30 cellular contexts compared by ENCODE assay signal in genomic region chr3:53815651-53816050, GRCh38. TPM values are rescaled to one million over a fixed set of nuclear protein-coding genes. Genes with fewer than 3 reads are reported as not detected.
"Had no signal": no experiment of that assay in that cellular context is flagged by ENCODE, and none has a peak within 500 bp of the region (broad histone marks: within the 10 kb centered on the region; RNA-seq: fewer than 3 reads in every experiment).

No MANE protein-coding gene starts in this region.

- H3K27ac Mint-ChIP-seq: activated naive CD4-positive, alpha-beta T cell treated with anti-CD3 and anti-CD28 coated beads, Interleukin-2, amount 10 ng/mL, durations not matched to agents 7 days and 5 days; activated naive CD8-positive, alpha-beta T cell treated with anti-CD3 and anti-CD28 coated beads, Interleukin-2, amount 10 ng/mL, durations not matched to agents 7 days and 5 days; stimulated activated naive CD8-positive, alpha-beta T cell treated with anti-CD3 and anti-CD28 coated beads, Interleukin-15, Interleukin-2, amounts not matched to agents 100 ng/mL and 50 ng/mL, for 24 hours; T-helper 1 cell treated with Interleukin-12 subunit alpha and Interleukin-12 subunit beta and Interleukin-4 antibody, amounts not matched to agents 30 μg/mL and 1 μg/mL, for 36 hours had no signal

- H3K4me1 Mint-ChIP-seq: central memory CD8-positive, alpha-beta T cell; naive thymus-derived CD8-positive, alpha-beta T cell had no signal

- H3K9me3 ChIP-seq: colonic mucosa, heart right ventricle, left lung, lower lobe of right lung, SK-N-SH, thyroid gland, upper lobe of right lung had no signal

- H2AFZ ChIP-seq: parathyroid adenoma had no signal

- H3K27me3 ChIP-seq: colonic mucosa, foreskin keratinocyte, left lung, thyroid gland, upper lobe of right lung had no signal

- H3K27ac ChIP-seq: colonic mucosa, foreskin keratinocyte, heart right ventricle, left lung, lower lobe of right lung, parathyroid adenoma, thyroid gland, upper lobe of right lung, WERI-Rb-1 had no signal

- H3K4me1 ChIP-seq: colonic mucosa, foreskin keratinocyte, heart right ventricle, left lung, lower lobe of right lung, upper lobe of right lung had no signal

- H3K4me2 ChIP-seq: SK-N-SH had no signal

- H3K36me3 ChIP-seq: colonic mucosa, heart right ventricle, thyroid gland, WERI-Rb-1 had no signal

- H3K27me3 Mint-ChIP-seq: activated naive CD8-positive, alpha-beta T cell treated with anti-CD3 and anti-CD28 coated beads, Interleukin-2, amount 10 ng/mL, durations not matched to agents 7 days and 5 days; central memory CD8-positive, alpha-beta T cell; stimulated activated naive CD8-positive, alpha-beta T cell treated with anti-CD3 and anti-CD28 coated beads, Interleukin-15, Interleukin-2, amounts not matched to agents 100 ng/mL and 50 ng/mL, for 24 hours had no signal

- H3K4me3 ChIP-seq: colonic mucosa, heart right ventricle, left lung, lower lobe of right lung, thyroid gland, upper lobe of right lung had no signal

- FAIRE-seq: astrocyte, endothelial cell of umbilical vein, TTC549 had no signal

- H3K79me2 ChIP-seq: parathyroid adenoma had no signal

- H3K9me3 Mint-ChIP-seq: activated naive CD4-positive, alpha-beta T cell treated with anti-CD3 and anti-CD28 coated beads, Interleukin-2, amount 10 ng/mL, durations not matched to agents 7 days and 5 days; activated naive CD8-positive, alpha-beta T cell treated with anti-CD3 and anti-CD28 coated beads, Interleukin-2, amount 10 ng/mL, durations not matched to agents 7 days and 5 days; central memory CD8-positive, alpha-beta T cell; naive thymus-derived CD8-positive, alpha-beta T cell; neural crest cell; stimulated activated naive CD8-positive, alpha-beta T cell treated with anti-CD3 and anti-CD28 coated beads, Interleukin-15, Interleukin-2, amounts not matched to agents 100 ng/mL and 50 ng/mL, for 24 hours; T-helper 1 cell treated with Interleukin-12 subunit alpha and Interleukin-12 subunit beta and Interleukin-4 antibody, amounts not matched to agents 30 μg/mL and 1 μg/mL, for 36 hours had no signal

- DNase-seq: activated CD4-positive, alpha-beta T cell treated with anti-CD3 and anti-CD28 coated beads for 48 hours; activated CD4-positive, alpha-beta T cell treated with anti-CD3 and anti-CD28 coated beads, Interleukin-2, amount 50 U/mL, for 48 hours; activated gamma-delta T cell; activated naive CD4-positive, alpha-beta T cell treated with anti-CD3 and anti-CD28 coated beads, Interleukin-2, amount 10 ng/mL, durations not matched to agents 7 days and 5 days; activated naive CD8-positive, alpha-beta T cell treated with anti-CD3 and anti-CD28 coated beads, Interleukin-2, amount 10 ng/mL, durations not matched to agents 7 days and 5 days; colonic mucosa; foreskin keratinocyte; heart right ventricle; left lung; lower lobe of right lung; mesenchymal stem cell; naive thymus-derived CD8-positive, alpha-beta T cell; right cardiac atrium; SK-N-SH; stimulated activated CD4-positive, alpha-beta T cell treated with anti-CD3 and anti-CD28 coated beads, Interleukin-4, amount 100 ng/mL, for 1 hour; SW 1271; T-helper 9 cell; upper lobe of right lung; WERI-Rb-1 had no signal

- ATAC-seq: activated CD4-positive, CD25-positive, alpha-beta regulatory T cell treated with anti-CD3 and anti-CD28 coated beads, Interleukin-2, amount 50 U/mL, for 24 hours; foreskin keratinocyte; heart right ventricle; left lung; lower lobe of right lung; naive thymus-derived CD8-positive, alpha-beta T cell; right cardiac atrium; upper lobe of right lung had no signal

- H3K36me3 Mint-ChIP-seq: activated naive CD4-positive, alpha-beta T cell treated with anti-CD3 and anti-CD28 coated beads, Interleukin-2, amount 10 ng/mL, durations not matched to agents 7 days and 5 days; activated naive CD8-positive, alpha-beta T cell treated with anti-CD3 and anti-CD28 coated beads, Interleukin-2, amount 10 ng/mL, durations not matched to agents 7 days and 5 days; naive thymus-derived CD8-positive, alpha-beta T cell had no signal

- H3K4me3 Mint-ChIP-seq: activated naive CD4-positive, alpha-beta T cell treated with anti-CD3 and anti-CD28 coated beads, Interleukin-2, amount 10 ng/mL, durations not matched to agents 7 days and 5 days; activated naive CD8-positive, alpha-beta T cell treated with anti-CD3 and anti-CD28 coated beads, Interleukin-2, amount 10 ng/mL, durations not matched to agents 7 days and 5 days; central memory CD8-positive, alpha-beta T cell; naive thymus-derived CD8-positive, alpha-beta T cell; neural crest cell; stimulated activated naive CD8-positive, alpha-beta T cell treated with anti-CD3 and anti-CD28 coated beads, Interleukin-15, Interleukin-2, amounts not matched to agents 100 ng/mL and 50 ng/mL, for 24 hours; T-helper 1 cell treated with Interleukin-12 subunit alpha and Interleukin-12 subunit beta and Interleukin-4 antibody, amounts not matched to agents 30 μg/mL and 1 μg/mL, for 36 hours had no signal

- H3K9ac ChIP-seq: parathyroid adenoma, SK-N-SH had no signal

RNA-seq across cellular contexts. Expression of gene IL17RB, which starts 30.7 kb away (rescaled TPM):
- total RNA-seq: endothelial cell of umbilical vein; foreskin keratinocyte; naive thymus-derived CD8-positive, alpha-beta T cell; pulmonary artery endothelial cell had no signal
- polyA plus RNA-seq: foreskin keratinocyte had no signal
